ENCODE assay signal across 1 cellular context in the genomic region with DNA sequence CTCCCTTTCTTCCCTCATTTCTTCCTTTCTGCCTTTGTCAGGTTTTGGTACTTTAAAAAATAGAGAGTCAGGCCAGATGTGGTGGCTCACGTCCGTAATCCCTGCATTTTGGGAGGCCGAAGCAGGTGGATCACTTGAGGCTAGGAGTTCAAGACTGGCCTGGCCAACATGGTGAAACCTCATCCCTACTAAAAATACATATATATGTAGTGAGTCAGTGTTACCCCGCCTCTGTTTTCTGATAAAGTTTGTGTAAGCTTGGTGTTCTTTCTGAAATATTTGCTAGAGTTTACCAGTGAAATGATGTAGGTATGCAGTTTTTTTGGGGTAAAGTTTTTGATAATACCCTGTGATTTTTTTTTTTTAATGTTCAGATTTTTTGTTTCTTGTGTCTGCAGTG.
TF ChIP-seq lines count a peak whose summit lies in the region.

No MANE protein-coding gene starts in this region.

TF ChIP-seq in GM23338, 12 proteins besides CTCF, POLR2A, EP300 and RAD21 (continued from another document):
- TF ChIP-seq POLR2AphosphoS5 (IDR thresholded peaks at IDR 0.05; ENCODE audit: low read depth), result no peak
- TF ChIP-seq, protein P1, sequence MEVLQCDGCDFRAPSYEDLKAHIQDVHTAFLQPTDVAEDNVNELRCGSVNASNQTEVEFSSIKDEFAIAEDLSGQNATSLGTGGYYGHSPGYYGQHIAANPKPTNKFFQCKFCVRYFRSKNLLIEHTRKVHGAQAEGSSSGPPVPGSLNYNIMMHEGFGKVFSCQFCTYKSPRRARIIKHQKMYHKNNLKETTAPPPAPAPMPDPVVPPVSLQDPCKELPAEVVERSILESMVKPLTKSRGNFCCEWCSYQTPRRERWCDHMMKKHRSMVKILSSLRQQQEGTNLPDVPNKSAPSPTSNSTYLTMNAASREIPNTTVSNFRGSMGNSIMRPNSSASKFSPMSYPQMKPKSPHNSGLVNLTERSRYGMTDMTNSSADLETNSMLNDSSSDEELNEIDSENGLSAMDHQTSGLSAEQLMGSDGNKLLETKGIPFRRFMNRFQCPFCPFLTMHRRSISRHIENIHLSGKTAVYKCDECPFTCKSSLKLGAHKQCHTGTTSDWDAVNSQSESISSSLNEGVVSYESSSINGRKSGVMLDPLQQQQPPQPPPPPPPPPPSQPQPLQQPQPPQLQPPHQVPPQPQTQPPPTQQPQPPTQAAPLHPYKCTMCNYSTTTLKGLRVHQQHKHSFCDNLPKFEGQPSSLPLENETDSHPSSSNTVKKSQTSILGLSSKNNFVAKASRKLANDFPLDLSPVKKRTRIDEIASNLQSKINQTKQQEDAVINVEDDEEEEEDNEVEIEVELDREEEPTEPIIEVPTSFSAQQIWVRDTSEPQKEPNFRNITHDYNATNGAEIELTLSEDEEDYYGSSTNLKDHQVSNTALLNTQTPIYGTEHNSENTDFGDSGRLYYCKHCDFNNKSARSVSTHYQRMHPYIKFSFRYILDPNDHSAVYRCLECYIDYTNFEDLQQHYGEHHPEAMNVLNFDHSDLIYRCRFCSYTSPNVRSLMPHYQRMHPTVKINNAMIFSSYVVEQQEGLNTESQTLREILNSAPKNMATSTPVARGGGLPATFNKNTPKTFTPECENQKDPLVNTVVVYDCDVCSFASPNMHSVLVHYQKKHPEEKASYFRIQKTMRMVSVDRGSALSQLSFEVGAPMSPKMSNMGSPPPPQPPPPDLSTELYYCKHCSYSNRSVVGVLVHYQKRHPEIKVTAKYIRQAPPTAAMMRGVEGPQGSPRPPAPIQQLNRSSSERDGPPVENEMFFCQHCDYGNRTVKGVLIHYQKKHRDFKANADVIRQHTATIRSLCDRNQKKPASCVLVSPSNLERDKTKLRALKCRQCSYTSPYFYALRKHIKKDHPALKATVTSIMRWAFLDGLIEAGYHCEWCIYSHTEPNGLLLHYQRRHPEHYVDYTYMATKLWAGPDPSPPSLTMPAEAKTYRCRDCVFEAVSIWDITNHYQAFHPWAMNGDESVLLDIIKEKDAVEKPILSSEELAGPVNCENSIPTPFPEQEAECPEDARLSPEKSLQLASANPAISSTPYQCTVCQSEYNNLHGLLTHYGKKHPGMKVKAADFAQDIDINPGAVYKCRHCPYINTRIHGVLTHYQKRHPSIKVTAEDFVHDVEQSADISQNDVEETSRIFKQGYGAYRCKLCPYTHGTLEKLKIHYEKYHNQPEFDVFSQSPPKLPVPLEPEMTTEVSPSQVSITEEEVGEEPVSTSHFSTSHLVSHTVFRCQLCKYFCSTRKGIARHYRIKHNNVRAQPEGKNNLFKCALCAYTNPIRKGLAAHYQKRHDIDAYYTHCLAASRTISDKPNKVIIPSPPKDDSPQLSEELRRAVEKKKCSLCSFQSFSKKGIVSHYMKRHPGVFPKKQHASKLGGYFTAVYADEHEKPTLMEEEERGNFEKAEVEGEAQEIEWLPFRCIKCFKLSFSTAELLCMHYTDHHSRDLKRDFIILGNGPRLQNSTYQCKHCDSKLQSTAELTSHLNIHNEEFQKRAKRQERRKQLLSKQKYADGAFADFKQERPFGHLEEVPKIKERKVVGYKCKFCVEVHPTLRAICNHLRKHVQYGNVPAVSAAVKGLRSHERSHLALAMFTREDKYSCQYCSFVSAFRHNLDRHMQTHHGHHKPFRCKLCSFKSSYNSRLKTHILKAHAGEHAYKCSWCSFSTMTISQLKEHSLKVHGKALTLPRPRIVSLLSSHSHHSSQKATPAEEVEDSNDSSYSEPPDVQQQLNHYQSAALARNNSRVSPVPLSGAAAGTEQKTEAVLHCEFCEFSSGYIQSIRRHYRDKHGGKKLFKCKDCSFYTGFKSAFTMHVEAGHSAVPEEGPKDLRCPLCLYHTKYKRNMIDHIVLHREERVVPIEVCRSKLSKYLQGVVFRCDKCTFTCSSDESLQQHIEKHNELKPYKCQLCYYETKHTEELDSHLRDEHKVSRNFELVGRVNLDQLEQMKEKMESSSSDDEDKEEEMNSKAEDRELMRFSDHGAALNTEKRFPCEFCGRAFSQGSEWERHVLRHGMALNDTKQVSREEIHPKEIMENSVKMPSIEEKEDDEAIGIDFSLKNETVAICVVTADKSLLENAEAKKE (CRISPR knock-in tag; IDR thresholded peaks at IDR 0.05), result no peak
- TF ChIP-seq EZH2phosphoT487 (IDR thresholded peaks at IDR 0.05; ENCODE audit: unreplicated experiment), result no peak
- TF ChIP-seq EZH2 (IDR thresholded peaks at IDR 0.05; ENCODE audit: low read depth, unreplicated experiment), result no peak
- TF ChIP-seq CREB1 (CRISPR knock-in tag; IDR thresholded peaks at IDR 0.05; ENCODE audit: low read depth), result no peak
- TF ChIP-seq STAT1 (IDR thresholded peaks at IDR 0.05; ENCODE audit: unreplicated experiment), result no peak
- no peak for TF ChIP-seq ZNF114 (CRISPR knock-in tag; IDR thresholded peaks at IDR 0.05)
- no peak for TF ChIP-seq ZNF331 (CRISPR knock-in tag; IDR thresholded peaks at IDR 0.05; ENCODE audit: low read depth)
- TF ChIP-seq, protein P2, sequence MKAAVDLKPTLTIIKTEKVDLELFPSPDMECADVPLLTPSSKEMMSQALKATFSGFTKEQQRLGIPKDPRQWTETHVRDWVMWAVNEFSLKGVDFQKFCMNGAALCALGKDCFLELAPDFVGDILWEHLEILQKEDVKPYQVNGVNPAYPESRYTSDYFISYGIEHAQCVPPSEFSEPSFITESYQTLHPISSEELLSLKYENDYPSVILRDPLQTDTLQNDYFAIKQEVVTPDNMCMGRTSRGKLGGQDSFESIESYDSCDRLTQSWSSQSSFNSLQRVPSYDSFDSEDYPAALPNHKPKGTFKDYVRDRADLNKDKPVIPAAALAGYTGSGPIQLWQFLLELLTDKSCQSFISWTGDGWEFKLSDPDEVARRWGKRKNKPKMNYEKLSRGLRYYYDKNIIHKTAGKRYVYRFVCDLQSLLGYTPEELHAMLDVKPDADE (IDR thresholded peaks at IDR 0.05), result no peak
